In the genomic region with DNA sequence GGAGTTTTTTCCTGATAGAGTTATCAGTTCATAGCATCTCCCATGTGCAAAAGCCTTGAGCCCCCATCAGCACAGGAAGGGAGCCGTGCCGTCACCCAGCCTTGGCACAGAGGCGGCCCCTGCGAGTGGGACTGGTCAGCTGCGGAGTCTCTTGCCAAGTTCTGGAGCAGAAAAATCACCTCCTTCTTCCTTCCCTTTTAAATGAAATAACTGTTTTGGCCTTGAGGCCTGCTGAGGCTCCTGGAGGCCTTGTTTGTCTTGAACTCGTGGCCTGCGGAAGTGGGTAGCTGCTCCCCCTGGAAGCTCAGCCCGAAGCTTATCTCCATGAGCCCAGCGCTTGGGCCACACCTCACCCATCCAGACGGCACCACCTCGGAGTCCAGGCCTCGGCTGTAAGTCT, we compare ENCODE assay signal across 1 cellular context.
TF ChIP-seq lines count a peak whose summit lies in the region.

No MANE protein-coding gene starts in this region.

TF ChIP-seq in endothelial cell of umbilical vein, 7 proteins besides CTCF, POLR2A, EP300 and RAD21 (continued from another document):
- TF ChIP-seq POLR2AphosphoS5 (IDR thresholded peaks at IDR 0.05; ENCODE audit: insufficient read depth, low read depth, low read length) (peak; percentile 19), FOS (IDR thresholded peaks at IDR 0.05; ENCODE audit: borderline replicate concordance, insufficient read depth, low read length) (no peak), MYC (IDR thresholded peaks at IDR 0.05; ENCODE audit: low read depth, low read length) (no peak)
- TF ChIP-seq, protein P1, sequence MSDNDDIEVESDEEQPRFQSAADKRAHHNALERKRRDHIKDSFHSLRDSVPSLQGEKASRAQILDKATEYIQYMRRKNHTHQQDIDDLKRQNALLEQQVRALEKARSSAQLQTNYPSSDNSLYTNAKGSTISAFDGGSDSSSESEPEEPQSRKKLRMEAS (IDR thresholded peaks at IDR 0.05; ENCODE audit: insufficient read depth, insufficient read length): no peak
TF ChIP-seq in endothelial cell of umbilical vein: peak in this region for 2.
